1 cellular context compared by ENCODE assay signal in genomic region chr12:103965590-103966407, GRCh38.
TF ChIP-seq lines count a peak whose summit lies in the region.

Gene TDG (plus strand): TSS chr12:103965872. CDS start chr12:103966038, 166 bp downstream.

TF ChIP-seq in HepG2, 621 proteins besides CTCF, POLR2A, EP300 and RAD21 (continued from another document and continues in another):
- TF ChIP-seq ZNF773 (CRISPR knock-in tag; IDR thresholded peaks at IDR 0.05; ENCODE audit: borderline replicate concordance) (no peak; the same call in 1 of the 2 replicates), ZBTB46 (CRISPR knock-in tag; IDR thresholded peaks at IDR 0.05; ENCODE audit: borderline replicate concordance) (no peak), ATAD3A (CRISPR knock-in tag; IDR thresholded peaks at IDR 0.05) (0 out of 2 replicates have a peak, but pooled peaks have one; percentile 66), SYNCRIP (IDR thresholded peaks at IDR 0.05; ENCODE audit: insufficient read depth, low read depth, low read length) (no peak), U2AF2 (IDR thresholded peaks at IDR 0.05; ENCODE audit: low read depth, low read length) (0 out of 2 replicates have a peak, but pooled peaks have one; percentile 58), ZNF563 (CRISPR knock-in tag; IDR thresholded peaks at IDR 0.05) (peak; percentile 54; the same call in 1 of the 2 replicates), ZNF343 (CRISPR knock-in tag; IDR thresholded peaks at IDR 0.05) (0 out of 2 replicates have a peak, but pooled peaks have one; percentile 31), MIXL1 (CRISPR knock-in tag; IDR thresholded peaks at IDR 0.05) (no peak), ZFAT (CRISPR knock-in tag; conservative IDR thresholded peaks at IDR 0.05) (no peak; the same call in 1 of the 2 replicates), ZNF720 (CRISPR knock-in tag; IDR thresholded peaks at IDR 0.05) (0 out of 2 replicates have a peak, but pooled peaks have one; percentile 20), ZMYM4 (CRISPR knock-in tag; IDR thresholded peaks at IDR 0.05) (peak; percentile 94), MXD1 (CRISPR knock-in tag; IDR thresholded peaks at IDR 0.05) (peak; percentile 95), SP1 (IDR thresholded peaks at IDR 0.05) (no peak), SP1 (CRISPR knock-in tag; IDR thresholded peaks at IDR 0.05) (peak; percentile 60; the same call in 1 of the 2 replicates), ZKSCAN8 (CRISPR knock-in tag; IDR thresholded peaks at IDR 0.05; ENCODE audit: borderline replicate concordance) (peak; percentile 62; the same call in 1 of the 2 replicates), TGIF2 (CRISPR knock-in tag; IDR thresholded peaks at IDR 0.05) (no peak), NFAT5 (CRISPR knock-in tag; IDR thresholded peaks at IDR 0.05) (0 out of 2 replicates have a peak, but pooled peaks have one; percentile 20), ONECUT2 (CRISPR knock-in tag; IDR thresholded peaks at IDR 0.05) (peak; percentile 11; the same call in 1 of the 2 replicates), FOSL1 (CRISPR knock-in tag; IDR thresholded peaks at IDR 0.05; ENCODE audit: borderline replicate concordance) (no peak), TP53 (CRISPR knock-in tag; conservative IDR thresholded peaks at IDR 0.05) (no peak; the same call in 1 of the 2 replicates), SMAD9 (CRISPR knock-in tag; IDR thresholded peaks at IDR 0.05) (no peak; the same call in 1 of the 2 replicates), IKZF1 (IDR thresholded peaks at IDR 0.05) (no peak), ZNF143 (CRISPR knock-in tag; IDR thresholded peaks at IDR 0.05) (peak; percentile 88), ZNF17 (CRISPR knock-in tag; IDR thresholded peaks at IDR 0.05) (0 out of 2 replicates have a peak, but pooled peaks have one; percentile 54), ESRRA (CRISPR knock-in tag; IDR thresholded peaks at IDR 0.05; ENCODE audit: low read depth) (peak; percentile 60), GATAD1 (CRISPR knock-in tag; IDR thresholded peaks at IDR 0.05) (peak; percentile 97), RELA (CRISPR knock-in tag; IDR thresholded peaks at IDR 0.05) (no peak; the same call in 1 of the 2 replicates), ASH2L (IDR thresholded peaks at IDR 0.05; ENCODE audit: insufficient read length, low read depth, low read length) (peak; percentile 95), TSC22D2 (CRISPR knock-in tag; IDR thresholded peaks at IDR 0.05; ENCODE audit: borderline replicate concordance) (peak; percentile 56; the same call in 1 of the 2 replicates), SIX1 (CRISPR knock-in tag; IDR thresholded peaks at IDR 0.05; ENCODE audit: borderline replicate concordance) (no peak), RXRB (CRISPR knock-in tag; IDR thresholded peaks at IDR 0.05; ENCODE audit: borderline replicate concordance) (peak; percentile 39), KDM3A (CRISPR knock-in tag; IDR thresholded peaks at IDR 0.05; ENCODE audit: low read depth) (peak; percentile 54; the same call in 1 of the 2 replicates), KLF13 (CRISPR knock-in tag; IDR thresholded peaks at IDR 0.05) (peak; percentile 67; the same call in 1 of the 2 replicates)
- TF ChIP-seq, protein P1, sequence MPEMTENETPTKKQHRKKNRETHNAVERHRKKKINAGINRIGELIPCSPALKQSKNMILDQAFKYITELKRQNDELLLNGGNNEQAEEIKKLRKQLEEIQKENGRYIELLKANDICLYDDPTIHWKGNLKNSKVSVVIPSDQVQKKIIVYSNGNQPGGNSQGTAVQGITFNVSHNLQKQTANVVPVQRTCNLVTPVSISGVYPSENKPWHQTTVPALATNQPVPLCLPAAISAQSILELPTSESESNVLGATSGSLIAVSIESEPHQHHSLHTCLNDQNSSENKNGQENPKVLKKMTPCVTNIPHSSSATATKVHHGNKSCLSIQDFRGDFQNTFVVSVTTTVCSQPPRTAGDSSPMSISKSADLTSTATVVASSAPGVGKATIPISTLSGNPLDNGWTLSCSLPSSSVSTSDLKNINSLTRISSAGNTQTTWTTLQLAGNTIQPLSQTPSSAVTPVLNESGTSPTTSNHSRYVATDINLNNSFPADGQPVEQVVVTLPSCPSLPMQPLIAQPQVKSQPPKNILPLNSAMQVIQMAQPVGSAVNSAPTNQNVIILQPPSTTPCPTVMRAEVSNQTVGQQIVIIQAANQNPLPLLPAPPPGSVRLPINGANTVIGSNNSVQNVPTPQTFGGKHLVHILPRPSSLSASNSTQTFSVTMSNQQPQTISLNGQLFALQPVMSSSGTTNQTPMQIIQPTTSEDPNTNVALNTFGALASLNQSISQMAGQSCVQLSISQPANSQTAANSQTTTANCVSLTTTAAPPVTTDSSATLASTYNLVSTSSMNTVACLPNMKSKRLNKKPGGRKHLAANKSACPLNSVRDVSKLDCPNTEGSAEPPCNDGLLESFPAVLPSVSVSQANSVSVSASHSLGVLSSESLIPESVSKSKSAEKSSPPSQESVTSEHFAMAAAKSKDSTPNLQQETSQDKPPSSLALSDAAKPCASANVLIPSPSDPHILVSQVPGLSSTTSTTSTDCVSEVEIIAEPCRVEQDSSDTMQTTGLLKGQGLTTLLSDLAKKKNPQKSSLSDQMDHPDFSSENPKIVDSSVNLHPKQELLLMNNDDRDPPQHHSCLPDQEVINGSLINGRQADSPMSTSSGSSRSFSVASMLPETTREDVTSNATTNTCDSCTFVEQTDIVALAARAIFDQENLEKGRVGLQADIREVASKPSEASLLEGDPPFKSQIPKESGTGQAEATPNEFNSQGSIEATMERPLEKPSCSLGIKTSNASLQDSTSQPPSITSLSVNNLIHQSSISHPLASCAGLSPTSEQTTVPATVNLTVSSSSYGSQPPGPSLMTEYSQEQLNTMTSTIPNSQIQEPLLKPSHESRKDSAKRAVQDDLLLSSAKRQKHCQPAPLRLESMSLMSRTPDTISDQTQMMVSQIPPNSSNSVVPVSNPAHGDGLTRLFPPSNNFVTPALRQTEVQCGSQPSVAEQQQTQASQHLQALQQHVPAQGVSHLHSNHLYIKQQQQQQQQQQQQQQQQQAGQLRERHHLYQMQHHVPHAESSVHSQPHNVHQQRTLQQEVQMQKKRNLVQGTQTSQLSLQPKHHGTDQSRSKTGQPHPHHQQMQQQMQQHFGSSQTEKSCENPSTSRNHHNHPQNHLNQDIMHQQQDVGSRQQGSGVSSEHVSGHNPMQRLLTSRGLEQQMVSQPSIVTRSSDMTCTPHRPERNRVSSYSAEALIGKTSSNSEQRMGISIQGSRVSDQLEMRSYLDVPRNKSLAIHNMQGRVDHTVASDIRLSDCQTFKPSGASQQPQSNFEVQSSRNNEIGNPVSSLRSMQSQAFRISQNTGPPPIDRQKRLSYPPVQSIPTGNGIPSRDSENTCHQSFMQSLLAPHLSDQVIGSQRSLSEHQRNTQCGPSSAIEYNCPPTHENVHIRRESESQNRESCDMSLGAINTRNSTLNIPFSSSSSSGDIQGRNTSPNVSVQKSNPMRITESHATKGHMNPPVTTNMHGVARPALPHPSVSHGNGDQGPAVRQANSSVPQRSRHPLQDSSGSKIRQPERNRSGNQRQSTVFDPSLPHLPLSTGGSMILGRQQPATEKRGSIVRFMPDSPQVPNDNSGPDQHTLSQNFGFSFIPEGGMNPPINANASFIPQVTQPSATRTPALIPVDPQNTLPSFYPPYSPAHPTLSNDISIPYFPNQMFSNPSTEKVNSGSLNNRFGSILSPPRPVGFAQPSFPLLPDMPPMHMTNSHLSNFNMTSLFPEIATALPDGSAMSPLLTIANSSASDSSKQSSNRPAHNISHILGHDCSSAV (CRISPR knock-in tag; IDR thresholded peaks at IDR 0.05; ENCODE audit: borderline replicate concordance): no peak
- TF ChIP-seq, protein P2, sequence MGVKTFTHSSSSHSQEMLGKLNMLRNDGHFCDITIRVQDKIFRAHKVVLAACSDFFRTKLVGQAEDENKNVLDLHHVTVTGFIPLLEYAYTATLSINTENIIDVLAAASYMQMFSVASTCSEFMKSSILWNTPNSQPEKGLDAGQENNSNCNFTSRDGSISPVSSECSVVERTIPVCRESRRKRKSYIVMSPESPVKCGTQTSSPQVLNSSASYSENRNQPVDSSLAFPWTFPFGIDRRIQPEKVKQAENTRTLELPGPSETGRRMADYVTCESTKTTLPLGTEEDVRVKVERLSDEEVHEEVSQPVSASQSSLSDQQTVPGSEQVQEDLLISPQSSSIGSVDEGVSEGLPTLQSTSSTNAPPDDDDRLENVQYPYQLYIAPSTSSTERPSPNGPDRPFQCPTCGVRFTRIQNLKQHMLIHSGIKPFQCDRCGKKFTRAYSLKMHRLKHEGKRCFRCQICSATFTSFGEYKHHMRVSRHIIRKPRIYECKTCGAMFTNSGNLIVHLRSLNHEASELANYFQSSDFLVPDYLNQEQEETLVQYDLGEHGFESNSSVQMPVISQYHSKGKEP (CRISPR knock-in tag; IDR thresholded peaks at IDR 0.05): 0 out of 2 replicates have a peak, but pooled peaks have one; percentile 26
- TF ChIP-seq, protein P3, sequence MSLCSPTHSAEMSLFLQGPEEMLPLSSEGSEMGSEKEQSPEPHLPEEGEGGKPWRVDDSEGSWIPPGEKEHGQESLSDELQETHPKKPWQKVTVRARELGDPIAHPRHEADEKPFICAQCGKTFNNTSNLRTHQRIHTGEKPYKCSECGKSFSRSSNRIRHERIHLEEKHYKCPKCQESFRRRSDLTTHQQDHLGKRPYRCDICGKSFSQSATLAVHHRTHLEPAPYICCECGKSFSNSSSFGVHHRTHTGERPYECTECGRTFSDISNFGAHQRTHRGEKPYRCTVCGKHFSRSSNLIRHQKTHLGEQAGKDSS (CRISPR knock-in tag; IDR thresholded peaks at IDR 0.05; ENCODE audit: borderline replicate concordance, low read depth): peak; percentile 57; the same call in 1 of the 2 replicates
- TF ChIP-seq, protein P4, sequence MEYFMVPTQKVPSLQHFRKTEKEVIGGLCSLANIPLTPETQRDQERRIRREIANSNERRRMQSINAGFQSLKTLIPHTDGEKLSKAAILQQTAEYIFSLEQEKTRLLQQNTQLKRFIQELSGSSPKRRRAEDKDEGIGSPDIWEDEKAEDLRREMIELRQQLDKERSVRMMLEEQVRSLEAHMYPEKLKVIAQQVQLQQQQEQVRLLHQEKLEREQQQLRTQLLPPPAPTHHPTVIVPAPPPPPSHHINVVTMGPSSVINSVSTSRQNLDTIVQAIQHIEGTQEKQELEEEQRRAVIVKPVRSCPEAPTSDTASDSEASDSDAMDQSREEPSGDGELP (IDR thresholded peaks at IDR 0.05; ENCODE audit: borderline replicate concordance, low read depth): no peak; the same call in 1 of the 2 replicates
- TF ChIP-seq, protein P5, sequence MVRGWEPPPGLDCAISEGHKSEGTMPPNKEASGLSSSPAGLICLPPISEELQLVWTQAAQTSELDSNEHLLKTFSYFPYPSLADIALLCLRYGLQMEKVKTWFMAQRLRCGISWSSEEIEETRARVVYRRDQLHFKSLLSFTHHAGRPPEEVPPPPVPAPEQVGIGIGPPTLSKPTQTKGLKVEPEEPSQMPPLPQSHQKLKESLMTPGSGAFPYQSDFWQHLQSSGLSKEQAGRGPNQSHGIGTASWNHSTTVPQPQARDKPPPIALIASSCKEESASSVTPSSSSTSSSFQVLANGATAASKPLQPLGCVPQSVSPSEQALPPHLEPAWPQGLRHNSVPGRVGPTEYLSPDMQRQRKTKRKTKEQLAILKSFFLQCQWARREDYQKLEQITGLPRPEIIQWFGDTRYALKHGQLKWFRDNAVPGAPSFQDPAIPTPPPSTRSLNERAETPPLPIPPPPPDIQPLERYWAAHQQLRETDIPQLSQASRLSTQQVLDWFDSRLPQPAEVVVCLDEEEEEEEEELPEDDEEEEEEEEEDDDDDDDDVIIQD (CRISPR knock-in tag; IDR thresholded peaks at IDR 0.05; ENCODE audit: low read depth): peak; percentile 49; the same call in 1 of the 2 replicates
